1 cellular context compared by ENCODE assay signal in genomic region chr12:27818421-27818918, GRCh38.
TF ChIP-seq lines count a peak whose summit lies in the region.

No MANE protein-coding gene starts in this region.

TF ChIP-seq in K562, 482 proteins besides CTCF, POLR2A, EP300 and RAD21 (continued from another document and continues in another):
- TF ChIP-seq THRB (CRISPR knock-in tag; conservative IDR thresholded peaks at IDR 0.05) (no peak), TAF15 (IDR thresholded peaks at IDR 0.05; ENCODE audit: low read depth, low read length) (no peak), SMARCB1 (IDR thresholded peaks at IDR 0.05; ENCODE audit: insufficient read length, low read depth) (no peak), E2F4 (CRISPR knock-in tag; IDR thresholded peaks at IDR 0.05; ENCODE audit: low read depth) (no peak), L3MBTL2 (IDR thresholded peaks at IDR 0.05) (no peak), TAF7 (tag; IDR thresholded peaks at IDR 0.05) (no peak), NCOA6 (IDR thresholded peaks at IDR 0.05) (no peak), KLF13 (tag; IDR thresholded peaks at IDR 0.05; ENCODE audit: borderline replicate concordance, low read depth) (peak; percentile 78; the same call in 1 of the 2 replicates), NR2C1 (IDR thresholded peaks at IDR 0.05) (no peak), NR2C1 (tag; IDR thresholded peaks at IDR 0.05) (peak; percentile 86), GTF2E2 (tag; IDR thresholded peaks at IDR 0.05) (no peak), NONO (IDR thresholded peaks at IDR 0.05; ENCODE audit: low read depth in 2 of 2, low read length in 1 of 2) (no peak), NFE2 (IDR thresholded peaks at IDR 0.05; ENCODE audit: low read depth) (peak; percentile 72), MITF (IDR thresholded peaks at IDR 0.05) (no peak), MYNN (IDR thresholded peaks at IDR 0.05) (no peak), MYNN (CRISPR knock-in tag; IDR thresholded peaks at IDR 0.05) (no peak), ATF3 (IDR thresholded peaks at IDR 0.05) (no peak), ATF3 (CRISPR knock-in tag; conservative IDR thresholded peaks at IDR 0.05) (no peak), EHMT2 (IDR thresholded peaks at IDR 0.05) (no peak), STAG1 (CRISPR knock-in tag; IDR thresholded peaks at IDR 0.05; ENCODE audit: borderline replicate concordance) (no peak), REST (CRISPR knock-in tag; IDR thresholded peaks at IDR 0.05; ENCODE audit: low read depth) (no peak), TCF15 (CRISPR knock-in tag; IDR thresholded peaks at IDR 0.05) (no peak), MYBL2 (IDR thresholded peaks at IDR 0.05; ENCODE audit: low read depth) (no peak), MYBL2 (CRISPR knock-in tag; IDR thresholded peaks at IDR 0.05; ENCODE audit: borderline replicate concordance) (no peak), PATZ1 (CRISPR knock-in tag; IDR thresholded peaks at IDR 0.05; ENCODE audit: borderline replicate concordance) (no peak), ZBTB5 (IDR thresholded peaks at IDR 0.05) (no peak), TARDBP (IDR thresholded peaks at IDR 0.05) (no peak), SRSF3 (IDR thresholded peaks at IDR 0.05; ENCODE audit: insufficient read depth, low read length) (no peak), BHLHE40 (IDR thresholded peaks at IDR 0.05; ENCODE audit: low read length) (no peak), KLF1 (tag; IDR thresholded peaks at IDR 0.05) (no peak), BDP1 (IDR thresholded peaks at IDR 0.05; ENCODE audit: insufficient read depth, insufficient read length) (no peak), CBFA2T3 (IDR thresholded peaks at IDR 0.05) (peak; percentile 42; the same call in 1 of the 2 replicates), ESRRA (IDR thresholded peaks at IDR 0.05; ENCODE audit: borderline replicate concordance, low read depth) (no peak), ZNF133 (CRISPR knock-in tag; IDR thresholded peaks at IDR 0.05) (no peak), ZNF512 (tag; IDR thresholded peaks at IDR 0.05) (no peak), HES1 (IDR thresholded peaks at IDR 0.05; ENCODE audit: low read depth) (no peak), SMARCA5 (IDR thresholded peaks at IDR 0.05) (no peak), HNRNPL (IDR thresholded peaks at IDR 0.05; ENCODE audit: low read depth, low read length) (no peak), THAP12 (CRISPR knock-in tag; IDR thresholded peaks at IDR 0.05) (no peak), TFAM (CRISPR knock-in tag; conservative IDR thresholded peaks at IDR 0.05) (no peak), PHB (CRISPR knock-in tag; IDR thresholded peaks at IDR 0.05) (no peak), LEF1 (IDR thresholded peaks at IDR 0.05) (no peak), SAFB (IDR thresholded peaks at IDR 0.05; ENCODE audit: borderline replicate concordance, low read depth, low read length) (no peak), ZFP36 (IDR thresholded peaks at IDR 0.05; ENCODE audit: low read depth, low read length, partially characterized antibody) (no peak), DIDO1 (tag; IDR thresholded peaks at IDR 0.05; ENCODE audit: low read depth) (no peak), NKRF (IDR thresholded peaks at IDR 0.05; ENCODE audit: borderline replicate concordance) (no peak), TCFL5 (CRISPR knock-in tag; conservative IDR thresholded peaks at IDR 0.05) (peak; percentile 84; the same call in 1 of the 2 replicates), RBM34 (IDR thresholded peaks at IDR 0.05; ENCODE audit: borderline replicate concordance, insufficient read depth, low read length) (no peak), ELF2 (CRISPR knock-in tag; IDR thresholded peaks at IDR 0.05) (no peak)
